1 cellular context compared by ENCODE assay signal in genomic region chr7:44775383-44776107, GRCh38.
A peak's percentile ranks its signal among the peaks of the same experiment; 100 is the strongest.
TF ChIP-seq lines count a peak whose summit lies in the region.

No MANE protein-coding gene starts in this region.

TF ChIP-seq in HepG2, 621 proteins besides CTCF, POLR2A, EP300 and RAD21:
- TF ChIP-seq RFXAP (CRISPR knock-in tag; IDR thresholded peaks at IDR 0.05; ENCODE audit: borderline replicate concordance) (no peak), POGK (CRISPR knock-in tag; conservative IDR thresholded peaks at IDR 0.05) (0 out of 2 replicates have a peak, but pooled peaks have one; percentile 26)
TF ChIP-seq in HepG2: peak in this region for 1.
